29 cellular contexts compared by ENCODE assay signal in the genomic region with DNA sequence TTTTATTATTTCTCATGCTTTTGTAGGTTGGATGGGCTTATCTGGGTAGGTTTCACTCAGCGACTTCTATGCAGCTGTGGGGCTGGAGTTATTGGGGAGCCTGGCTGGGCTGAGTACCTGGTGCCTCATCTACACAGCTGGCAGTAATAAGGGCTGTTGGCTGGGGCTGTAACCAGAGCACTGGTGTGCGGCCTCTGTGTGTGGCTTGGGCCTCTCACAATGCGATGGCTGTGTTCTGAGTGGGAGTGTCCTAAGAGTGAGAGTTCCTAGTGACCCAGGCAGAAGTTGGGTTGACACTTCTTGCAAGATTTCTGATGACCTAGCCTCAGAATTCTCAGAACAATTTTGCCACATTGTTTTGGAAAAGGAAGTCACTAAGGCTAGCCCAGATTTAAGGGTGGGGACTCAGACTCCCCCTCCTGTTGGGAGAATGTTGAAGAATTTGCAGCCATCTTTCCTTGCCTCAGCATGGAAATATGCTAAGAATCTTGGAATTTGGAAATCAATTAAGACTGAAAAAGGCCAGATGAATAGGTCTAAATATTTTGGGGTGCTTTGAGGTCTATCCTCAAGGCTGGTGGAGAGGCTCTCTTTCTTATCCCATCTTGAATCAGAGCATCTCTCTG.
"Had no signal": no experiment of that assay in that cellular context is flagged by ENCODE, and none has a peak within 500 bp of the region (broad histone marks: within the 10 kb centered on the region; RNA-seq: fewer than 3 reads in every experiment).

No MANE protein-coding gene starts in this region.

- H3K36me3 ChIP-seq: adrenal gland, gastrocnemius medialis, right atrium auricular region, stomach, tibial nerve had no signal

- H3K9me3 ChIP-seq: adrenal gland, body of pancreas, gastrocnemius medialis, right atrium auricular region, stomach, tibial nerve had no signal

- FAIRE-seq: colon, endometrium had no signal

- H3K4me1 Mint-ChIP-seq: activated CD4-positive, alpha-beta T cell treated with anti-CD3 and anti-CD28 coated beads for 36 hours; activated CD8-positive, alpha-beta memory T cell treated with anti-CD3 and anti-CD28 coated beads, Interleukin-2, amount 10 ng/mL, durations not matched to agents 7 days and 5 days; immature natural killer cell; naive thymus-derived CD8-positive, alpha-beta T cell; neural crest cell; stimulated activated effector memory CD8-positive, alpha-beta T cell treated with anti-CD3 and anti-CD28 coated beads, Interleukin-12 subunit alpha, Interleukin-12 subunit beta, amount 100 ng/mL, for 72 hours had no signal

- H3K9me3 Mint-ChIP-seq: immature natural killer cell; neural crest cell; stimulated activated effector memory CD8-positive, alpha-beta T cell treated with anti-CD3 and anti-CD28 coated beads, Interleukin-12 subunit alpha, Interleukin-12 subunit beta, amount 100 ng/mL, for 72 hours; T-helper 2 cell treated with Interferon-gamma antibody and Interleukin-4, amounts not matched to agents 5 μg/mL and 100 μg/mL, for 36 hours had no signal

- H3K27ac ChIP-seq: body of pancreas, right atrium auricular region had no signal

- H3K4me1 ChIP-seq: body of pancreas, gastrocnemius medialis, right atrium auricular region, stomach had no signal

- DNase-seq: activated CD4-positive, alpha-beta T cell treated with anti-CD3 and anti-CD28 coated beads for 36 hours; activated CD4-positive, CD25-positive, alpha-beta regulatory T cell; activated CD8-positive, alpha-beta memory T cell treated with anti-CD3 and anti-CD28 coated beads, Interleukin-2, amount 10 ng/mL, durations not matched to agents 7 days and 5 days; activated CD8-positive, alpha-beta T cell treated with anti-CD3 and anti-CD28 coated beads, Interleukin-2, amount 10 ng/mL, durations not matched to agents 7 days and 5 days; activated effector memory CD4-positive, alpha-beta T cell treated with Interleukin-2 at 50 U/mL for 16 hours; activated naive CD4-positive, alpha-beta T cell treated with Interleukin-2 at 50 U/mL for 16 hours; activated T-cell treated with anti-CD3 and anti-CD28 coated beads for 4 hours; adrenal gland; aorta; body of pancreas; dermis blood vessel endothelial cell; effector CD8-positive, alpha-beta T cell; gastrocnemius medialis; hippocampal formation; immature natural killer cell; naive thymus-derived CD8-positive, alpha-beta T cell; occipital lobe; stimulated activated CD4-positive, alpha-beta T cell treated with anti-CD3 and anti-CD28 coated beads, Interleukin-4, amount 100 ng/mL, for 24 hours; stomach; T-helper 1 cell had no signal

- H3K27me3 Mint-ChIP-seq: activated naive CD8-positive, alpha-beta T cell had no signal

- H3K36me3 Mint-ChIP-seq: activated CD8-positive, alpha-beta memory T cell treated with anti-CD3 and anti-CD28 coated beads, Interleukin-2, amount 10 ng/mL, durations not matched to agents 7 days and 5 days; activated naive CD8-positive, alpha-beta T cell; immature natural killer cell; naive thymus-derived CD8-positive, alpha-beta T cell; stimulated activated effector memory CD8-positive, alpha-beta T cell treated with anti-CD3 and anti-CD28 coated beads, Interleukin-12 subunit alpha, Interleukin-12 subunit beta, amount 100 ng/mL, for 72 hours had no signal

- H3K27ac Mint-ChIP-seq: activated CD4-positive, alpha-beta T cell treated with anti-CD3 and anti-CD28 coated beads for 36 hours; activated CD8-positive, alpha-beta memory T cell treated with anti-CD3 and anti-CD28 coated beads, Interleukin-2, amount 10 ng/mL, durations not matched to agents 7 days and 5 days; activated CD8-positive, alpha-beta T cell treated with anti-CD3 and anti-CD28 coated beads, Interleukin-2, amount 10 ng/mL, durations not matched to agents 7 days and 5 days; activated naive CD8-positive, alpha-beta T cell; immature natural killer cell; naive thymus-derived CD8-positive, alpha-beta T cell; stimulated activated effector memory CD8-positive, alpha-beta T cell treated with anti-CD3 and anti-CD28 coated beads, Interleukin-12 subunit alpha, Interleukin-12 subunit beta, amount 100 ng/mL, for 72 hours; T-helper 2 cell treated with Interferon-gamma antibody and Interleukin-4, amounts not matched to agents 5 μg/mL and 100 μg/mL, for 36 hours had no signal

- H3K4me3 ChIP-seq: adrenal gland, body of pancreas, gastrocnemius medialis, right atrium auricular region, skin epidermis, stomach, tibial nerve had no signal

- H3K4me3 Mint-ChIP-seq: activated CD4-positive, alpha-beta T cell treated with anti-CD3 and anti-CD28 coated beads for 36 hours; activated CD8-positive, alpha-beta memory T cell treated with anti-CD3 and anti-CD28 coated beads, Interleukin-2, amount 10 ng/mL, durations not matched to agents 7 days and 5 days; activated CD8-positive, alpha-beta T cell treated with anti-CD3 and anti-CD28 coated beads, Interleukin-2, amount 10 ng/mL, durations not matched to agents 7 days and 5 days; activated naive CD8-positive, alpha-beta T cell; immature natural killer cell; naive thymus-derived CD8-positive, alpha-beta T cell; neural crest cell; stimulated activated effector memory CD8-positive, alpha-beta T cell treated with anti-CD3 and anti-CD28 coated beads, Interleukin-12 subunit alpha, Interleukin-12 subunit beta, amount 100 ng/mL, for 72 hours; T-helper 2 cell treated with Interferon-gamma antibody and Interleukin-4, amounts not matched to agents 5 μg/mL and 100 μg/mL, for 36 hours had no signal

- H3K27me3 ChIP-seq: adrenal gland, body of pancreas, gastrocnemius medialis, right atrium auricular region, stomach, tibial nerve had no signal

- ATAC-seq: activated CD4-positive, alpha-beta T cell treated with anti-CD3 and anti-CD28 coated beads for 36 hours; activated CD8-positive, alpha-beta memory T cell treated with anti-CD3 and anti-CD28 coated beads, Interleukin-2, amount 10 ng/mL, durations not matched to agents 7 days and 5 days; activated CD8-positive, alpha-beta T cell treated with anti-CD3 and anti-CD28 coated beads, Interleukin-2, amount 10 ng/mL, durations not matched to agents 7 days and 5 days; body of pancreas; naive thymus-derived CD8-positive, alpha-beta T cell; stimulated activated effector memory CD8-positive, alpha-beta T cell treated with anti-CD3 and anti-CD28 coated beads, Interleukin-12 subunit alpha, Interleukin-12 subunit beta, amount 100 ng/mL, for 72 hours had no signal
